8 cellular contexts compared by ENCODE assay signal in the genomic region with DNA sequence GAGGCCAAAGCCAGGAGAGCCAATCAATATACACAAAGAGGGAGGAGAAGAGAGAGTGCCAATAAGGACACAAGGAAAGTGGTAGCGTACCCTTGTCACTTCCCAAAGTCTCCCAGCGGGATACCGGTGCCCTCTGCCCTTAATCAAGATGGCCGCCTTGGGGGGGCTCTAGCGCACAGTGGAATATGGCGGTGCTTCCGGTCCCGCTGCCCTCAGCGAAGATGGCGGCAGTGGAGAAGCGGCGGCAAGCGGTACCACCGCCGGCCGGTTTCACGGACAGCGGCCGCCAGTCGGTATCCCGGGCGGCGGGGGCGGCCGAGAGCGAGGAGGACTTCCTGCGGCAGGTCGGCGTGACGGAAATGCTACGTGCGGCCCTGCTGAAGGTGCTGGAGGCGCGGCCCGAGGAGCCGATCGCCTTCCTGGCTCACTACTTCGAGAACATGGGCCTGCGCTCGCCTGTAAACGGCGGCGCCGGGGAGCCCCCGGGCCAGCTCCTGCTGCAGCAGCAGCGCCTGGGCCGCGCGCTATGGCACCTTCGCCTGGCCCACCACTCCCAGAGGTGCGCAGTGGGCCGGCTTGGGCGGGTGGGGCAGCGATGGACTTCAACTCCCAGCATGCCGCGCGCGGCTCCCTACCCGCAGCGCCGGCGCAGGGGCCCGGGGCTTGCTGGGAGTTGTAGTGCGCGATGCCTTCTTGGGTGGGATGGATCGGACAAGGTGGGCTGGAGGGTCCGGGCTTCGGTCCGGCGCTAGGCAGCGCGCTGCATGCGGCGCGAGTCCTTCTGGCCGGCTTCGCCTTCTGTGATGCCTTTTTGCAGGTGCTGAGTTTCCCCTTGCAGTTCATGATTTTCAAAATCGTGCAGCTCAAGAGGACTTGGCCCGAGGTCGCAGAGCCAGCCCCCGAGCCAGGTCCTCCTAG. TPM values are rescaled to one million over a fixed set of nuclear protein-coding genes. Genes with fewer than 3 reads are reported as not detected.
A peak's percentile ranks its signal among the peaks of the same experiment; 100 is the strongest.
DNase-seq lines count a peak whose midpoint lies in the region; ATAC-seq, FAIRE-seq and TF ChIP-seq lines count a peak whose summit lies in the region.

A gene with protein sequence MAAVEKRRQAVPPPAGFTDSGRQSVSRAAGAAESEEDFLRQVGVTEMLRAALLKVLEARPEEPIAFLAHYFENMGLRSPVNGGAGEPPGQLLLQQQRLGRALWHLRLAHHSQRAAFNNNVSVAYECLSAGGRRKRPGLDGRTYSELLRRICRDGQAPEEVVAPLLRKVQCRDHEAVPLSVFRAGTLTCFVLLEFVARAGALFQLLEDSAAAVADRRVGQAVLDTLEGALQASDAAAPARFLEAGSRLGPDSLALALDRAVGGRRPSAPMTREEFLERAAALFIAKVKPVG (plus strand): TSS at position 212 of the 918 bp plus-strand sequence. CDS start 10 bp downstream, at position 222.

- H4K20me1 ChIP-seq in fibroblast of lung (ENCODE audit: control insufficient read depth, extremely low read depth, insufficient read depth, low read length), result no peaks in the 10 kb centered on the region

- no peaks in the 10 kb centered on the region for H3K27me3 Mint-ChIP-seq in natural killer cell (ENCODE audit: low read depth in 2 of 2)

- peaks cover 8% of the 10 kb centered on the region for H3K79me2 ChIP-seq in fibroblast of lung (ENCODE audit: control insufficient read depth, insufficient read depth, low read length)

- TF ChIP-seq CTCF in fibroblast of lung (conservative IDR thresholded peaks at IDR 0.05 in 1 of 2, IDR thresholded peaks at IDR 0.05 in 1 of 2; ENCODE audit: low read depth in 1 of 2, low read length in 2 of 2) (no peak), natural killer cell (IDR thresholded peaks at IDR 0.05) (no peak)

- ATAC-seq in GM21381 (IDR thresholded peaks at IDR 0.05; ENCODE audit: unreplicated experiment) (peak; percentile 59), natural killer cell (peak; percentile 46 to 77 (median 61))

- H3K9me3 Mint-ChIP-seq in natural killer cell, result no peaks in the 10 kb centered on the region

- H3K4me2 ChIP-seq in fibroblast of lung (ENCODE audit: extremely low read depth, insufficient read depth, low read length), result peak within 1 kb of the TSS; percentile 94

- peak within 1 kb of the TSS; percentile 84 for H3K4me3 ChIP-seq in HUES48 (ENCODE audit: low read depth, low read length)
- H3K4me3 ChIP-seq in fibroblast of lung (replicated peaks in 1 of 4; ENCODE audit: control extremely low read depth in 1 of 4, insufficient read depth in 1 of 4, low read depth in 3 of 4, low read length in 4 of 4), result peak within 1 kb of the TSS; percentile 85 to 99 (median 92)

- no peaks in the 10 kb centered on the region for H3K27me3 ChIP-seq in HUES48 (ENCODE audit: control insufficient read depth, insufficient read depth, low read length)
- no peaks in the 10 kb centered on the region for H3K27me3 ChIP-seq in fibroblast of lung (ENCODE audit: control insufficient read depth, insufficient read depth, low read length)

- peak; percentile 95 for DNase-seq in DMS 273 (lab: John Stamatoyannopoulos, UW; ENCODE audit: unreplicated experiment)
- peak; percentile 60 for DNase-seq in RCC 7860 (ENCODE audit: low spot score)
- DNase-seq in activated T-helper 1 cell treated with anti-CD3 and anti-CD28 coated beads, Interleukin-2, amount 50 U/mL, for 16 hours (ENCODE audit: low read depth in 1 of 2, low spot score in 1 of 2), result peak; percentile 45 to 77
- DNase-seq in fibroblast of lung (ENCODE audit: low read depth in 2 of 2), result peak; percentile 63 to 65
- DNase-seq in natural killer cell, result peak; percentile 86
- DNase-seq in stimulated activated naive CD4-positive, alpha-beta T cell treated with Interleukin-2 at 50 U/mL for 16 hours (lab: John Stamatoyannopoulos, UW), result peak; percentile 90

- intact Hi-C loops in natural killer cell (cut with micrococcal nuclease), result loop anchor here (2.0 kb wide), 1 partner anchor 19 kb away; no protein-coding TSS in a partner anchor

- no peaks in the 10 kb centered on the region for H3K9me3 ChIP-seq in HUES48 (ENCODE audit: control insufficient read depth, insufficient read depth, low read length)
- H3K9me3 ChIP-seq in fibroblast of lung (ENCODE audit: control insufficient read depth, insufficient read depth, low read depth, low read length), result no peaks in the 10 kb centered on the region

- peak within 1 kb of the TSS; percentile 97 for H3K27ac ChIP-seq in HUES48 (ENCODE audit: low read depth, low read length)
- peak within 1 kb of the TSS; percentile 98 for H3K27ac ChIP-seq in fibroblast of lung (ENCODE audit: insufficient read depth, low read length)

- peak within 1 kb of the TSS; percentile 94 for H2AFZ ChIP-seq in fibroblast of lung (ENCODE audit: low read length)

- H3K4me1 ChIP-seq in HUES48 (ENCODE audit: control insufficient read depth, insufficient read depth, low read length) (peaks cover 6% of the 10 kb centered on the region; the same call in 1 of the 2 replicates), fibroblast of lung (ENCODE audit: control insufficient read depth, extremely low read depth, insufficient read depth, low read length) (peaks cover 7% of the 10 kb centered on the region)

- H3K4me1 Mint-ChIP-seq in natural killer cell, result peaks cover 23 to 53% of the 10 kb centered on the region in 2 donors

- peak within 1 kb of the TSS; percentile 96 to 98 for H3K27ac Mint-ChIP-seq in natural killer cell

- H3K36me3 ChIP-seq in HUES48 (ENCODE audit: control insufficient read depth, insufficient read depth, low read length) (no peaks in the 10 kb centered on the region), fibroblast of lung (ENCODE audit: control insufficient read depth, insufficient read depth, low read length) (no peaks in the 10 kb centered on the region)

- H3K9ac ChIP-seq in HUES48 (ENCODE audit: low read depth, low read length) (peak within 1 kb of the TSS; percentile 97), fibroblast of lung (ENCODE audit: insufficient read depth, low read length) (peak within 1 kb of the TSS; percentile 98)

- peak within 1 kb of the TSS; percentile 96 for H3K4me3 Mint-ChIP-seq in natural killer cell

- no peaks in the 10 kb centered on the region for H3K36me3 Mint-ChIP-seq in natural killer cell

- peak; percentile 92 for FAIRE-seq in RCC 7860 (lab: Jason Lieb, UNC)

RNA-seq across cellular contexts. Expression of the gene that starts here (rescaled TPM):
- total RNA-seq in fibroblast of lung (30.1 and 36.0 TPM in 2 replicates), natural killer cell (10 to 100 TPM; 18.7 to 20.6 (median 18.9) TPM)
- polyA plus RNA-seq in fibroblast of lung, result 1.7 and 2.0 TPM in 2 replicates
- 6.9 and 11.7 TPM in 2 replicates for polyA plus RNA-seq in fibroblast of lung (2012)
- 1.1 and 2.8 TPM in 2 replicates for polyA minus RNA-seq in fibroblast of lung (ENCODE audit: low replicate concordance)

Comparison
In these comparisons a context has a peak if more than half of its experiments do, and no peak if none do; other contexts are left out.
1. Peak in every context shown above with its lines: DNase-seq, ATAC-seq, H3K4me3 ChIP-seq and H3K27ac ChIP-seq.